In genomic region chr19:10766049-10766623, GRCh38 we compare ENCODE assay signal across 15 cellular contexts. TPM values are rescaled to one million over a fixed set of nuclear protein-coding genes. Genes with fewer than 3 reads are reported as not detected.
A peak's percentile ranks its signal among the peaks of the same experiment; 100 is the strongest.
DNase-seq lines count a peak whose midpoint lies in the region; ATAC-seq and TF ChIP-seq lines count a peak whose summit lies in the region.
"Had no signal": no experiment of that assay in that cellular context is flagged by ENCODE, and none has a peak within 500 bp of the region (broad histone marks: within the 10 kb centered on the region; RNA-seq: fewer than 3 reads in every experiment).

No MANE protein-coding gene starts in this region.

- H2AK5ac ChIP-seq in mesenchymal stem cell (ENCODE audit: low read length, severe bottlenecking) = peak overlapping the region; percentile 82

- H3K27ac Mint-ChIP-seq in activated CD4-positive, alpha-beta memory T cell treated with anti-CD3 and anti-CD28 coated beads, Interleukin-2, amount 10 ng/mL, durations not matched to agents 7 days and 5 days = peak overlapping the region; percentile 40
- H3K27ac Mint-ChIP-seq in activated CD4-positive, alpha-beta memory T cell treated with anti-CD3 and anti-CD28 coated beads for 36 hours = no peak overlapping the region
- H3K27ac Mint-ChIP-seq in HFFc6 = no peak overlapping the region
- H3K27ac Mint-ChIP-seq: GM23338 had no signal

- peaks cover 38% of the 10 kb centered on the region for H3K36me3 Mint-ChIP-seq in activated CD4-positive, alpha-beta memory T cell treated with anti-CD3 and anti-CD28 coated beads, Interleukin-2, amount 10 ng/mL, durations not matched to agents 7 days and 5 days (ENCODE audit: low read depth)
- H3K36me3 Mint-ChIP-seq in activated CD4-positive, alpha-beta memory T cell treated with anti-CD3 and anti-CD28 coated beads for 36 hours = peaks cover 17% of the 10 kb centered on the region
- peaks cover 18% of the 10 kb centered on the region for H3K36me3 Mint-ChIP-seq in HFFc6 (ENCODE audit: low read depth)

- CTCF ChIA-PET in activated CD4-positive, alpha-beta memory T cell treated with anti-CD3 and anti-CD28 coated beads, Interleukin-2, amount 10 ng/mL, durations not matched to agents 7 days and 5 days (lab: Charles Lee) = interaction anchor here (0.6 to 1.1 kb wide), 2 partner anchors 48 to 119 kb away, joined by 3 to 4 read pairs; partner anchors contain the start of gene DNM2
- CTCF ChIA-PET in activated CD4-positive, alpha-beta memory T cell treated with anti-CD3 and anti-CD28 coated beads for 36 hours (lab: Charles Lee) = interaction anchor here (1.0 kb wide), 1 partner anchor 49 kb away, joined by 3 read pairs; no protein-coding TSS in a partner anchor

- no peak overlapping the region for H3K18ac ChIP-seq in mesenchymal stem cell (ENCODE audit: low read depth in 1 of 2, low read length in 2 of 2)

- H3K4me3 Mint-ChIP-seq in activated CD4-positive, alpha-beta memory T cell treated with anti-CD3 and anti-CD28 coated beads, Interleukin-2, amount 10 ng/mL, durations not matched to agents 7 days and 5 days = no peak overlapping the region
- no peak overlapping the region for H3K4me3 Mint-ChIP-seq in activated CD4-positive, alpha-beta memory T cell treated with anti-CD3 and anti-CD28 coated beads for 36 hours
- H3K4me3 Mint-ChIP-seq in HFFc6 = no peak overlapping the region
- H3K4me3 Mint-ChIP-seq: GM23338 had no signal

- H2BK5ac ChIP-seq in mesenchymal stem cell (ENCODE audit: low read depth, low read length, poor library complexity, severe bottlenecking) = no peak overlapping the region

- 45 to 52% methylated on average over 8 to 9 of the region's 9 CpGs for WGBS in body of pancreas, 2 donors
- WGBS in mesenchymal stem cell = 96% methylated on average over 9 of the region's 9 CpGs
- 88% methylated on average over 9 of the region's 9 CpGs for WGBS in suprapubic skin

- POLR2A ChIA-PET in activated CD4-positive, alpha-beta memory T cell treated with anti-CD3 and anti-CD28 coated beads, Interleukin-2, amount 10 ng/mL, durations not matched to agents 7 days and 5 days (lab: Charles Lee) = interaction anchor here (0.6 to 1.3 kb wide), 2 partner anchors 13 to 45 kb away, joined by 3 read pairs; no protein-coding TSS in a partner anchor
- POLR2A ChIA-PET in activated CD4-positive, alpha-beta memory T cell treated with anti-CD3 and anti-CD28 coated beads for 36 hours (lab: Charles Lee) = no interaction called here

- peaks cover 60% of the 10 kb centered on the region for H3K79me1 ChIP-seq in mesenchymal stem cell (replicated peaks; ENCODE audit: low read length, poor library complexity, severe bottlenecking)

- peak overlapping the region in 1 of 2 experiments; percentile 6 for H2BK12ac ChIP-seq in mesenchymal stem cell (ENCODE audit: low read length in 2 of 2)

- ATAC-seq in body of pancreas = no peak
- ATAC-seq: GM23338 had no signal

- H3K9me3 Mint-ChIP-seq in activated CD4-positive, alpha-beta memory T cell treated with anti-CD3 and anti-CD28 coated beads, Interleukin-2, amount 10 ng/mL, durations not matched to agents 7 days and 5 days = no peaks in the 10 kb centered on the region
- no peaks in the 10 kb centered on the region for H3K9me3 Mint-ChIP-seq in activated CD4-positive, alpha-beta memory T cell treated with anti-CD3 and anti-CD28 coated beads for 36 hours
- no peaks in the 10 kb centered on the region for H3K9me3 Mint-ChIP-seq in HFFc6
- H3K9me3 Mint-ChIP-seq: GM23338 had no signal

- intact Hi-C loops in activated CD4-positive, alpha-beta memory T cell treated with anti-CD3 and anti-CD28 coated beads for 36 hours (cut with micrococcal nuclease) = no loop called here
- intact Hi-C loops in body of pancreas (cut with DNase I) = loop anchor here (10.0 kb wide), 1 partner anchor 51 kb away; the partner anchor contains the start of gene DNM2

- no peak overlapping the region for H2BK15ac ChIP-seq in mesenchymal stem cell (ENCODE audit: low read depth, poor library complexity, severe bottlenecking)

- no peak overlapping the region for H3K4ac ChIP-seq in mesenchymal stem cell (ENCODE audit: low read depth in 1 of 2, low read length in 2 of 2)

- no peaks in the 10 kb centered on the region for H3K9me3 ChIP-seq in body of pancreas
- no peaks in the 10 kb centered on the region for H3K9me3 ChIP-seq in mesenchymal stem cell (ENCODE audit: control insufficient read depth, low read length)
- no peaks in the 10 kb centered on the region for H3K9me3 ChIP-seq in suprapubic skin

- H3K27ac ChIP-seq in body of pancreas (peak overlapping the region; percentile 18 to 75 (median 66)), mesenchymal stem cell (ENCODE audit: low read length, poor library complexity, severe bottlenecking) (no peak overlapping the region), suprapubic skin (peak overlapping the region; percentile 52)
- H3K27ac ChIP-seq: WERI-Rb-1 had no signal

- H3K14ac ChIP-seq in mesenchymal stem cell (ENCODE audit: low read length in 2 of 2) = no peak overlapping the region

- H3K27me3 Mint-ChIP-seq in activated CD4-positive, alpha-beta memory T cell treated with anti-CD3 and anti-CD28 coated beads, Interleukin-2, amount 10 ng/mL, durations not matched to agents 7 days and 5 days = no peaks in the 10 kb centered on the region
- no peaks in the 10 kb centered on the region for H3K27me3 Mint-ChIP-seq in activated CD4-positive, alpha-beta memory T cell treated with anti-CD3 and anti-CD28 coated beads for 36 hours
- H3K27me3 Mint-ChIP-seq in HFFc6 (ENCODE audit: insufficient read depth) = no peaks in the 10 kb centered on the region; the same call in none of the 2 replicates

- H3K4me2 ChIP-seq in mesenchymal stem cell (ENCODE audit: low read length, poor library complexity, severe bottlenecking) = no peak overlapping the region
- H3K4me2 ChIP-seq: GM23338 had no signal

- DNase-seq in activated CD4-positive, alpha-beta memory T cell treated with anti-CD3 and anti-CD28 coated beads, Interleukin-2, amount 10 ng/mL, durations not matched to agents 7 days and 5 days = no peak
- DNase-seq in activated CD4-positive, alpha-beta memory T cell treated with anti-CD3 and anti-CD28 coated beads for 36 hours = no peak
- DNase-seq in body of pancreas (peak in 3 of 4 donors; percentile 40 to 66 (median 51)), mesenchymal stem cell (no peak), suprapubic skin (ENCODE audit: low spot score in 2 of 2) (no peak), midbrain (lab: John Stamatoyannopoulos, UW) (no peak), HFFc6 (no peak)
- no peak for DNase-seq in stimulated activated CD4-positive, alpha-beta T cell treated with anti-CD3 and anti-CD28 coated beads, Interleukin-4, amount 100 ng/mL, for 4 hours
- DNase-seq: activated T-cell treated with anti-CD3 and anti-CD28 coated beads, Interleukin-2, amount 50 U/mL, for 48 hours; DMS153; NCI-H526; SHP77 treated with DMSO at 0.1 percent for 48 hours; stimulated activated CD4-positive, alpha-beta T cell treated with anti-CD3 and anti-CD28 coated beads, Interleukin-2, amount 100 ng/mL, for 48 hours; WERI-Rb-1 had no signal

- TF ChIP-seq CTCF in body of pancreas (IDR thresholded peaks at IDR 0.05) (no peak), suprapubic skin (IDR thresholded peaks at IDR 0.05) (no peak), HFFc6 (IDR thresholded peaks at IDR 0.05) (no peak)

- no peak for TF ChIP-seq POLR2A in body of pancreas (IDR thresholded peaks at IDR 0.05)
- TF ChIP-seq POLR2A in suprapubic skin (IDR thresholded peaks at IDR 0.05) = no peak

- H3K9ac ChIP-seq in mesenchymal stem cell (ENCODE audit: low read length) = peak overlapping the region; percentile 71

- no peak overlapping the region for H2AFZ ChIP-seq in mesenchymal stem cell (ENCODE audit: low read depth, low read length)
- H2AFZ ChIP-seq: GM23338 had no signal

- H3K36me3 ChIP-seq in body of pancreas (replicated peaks in 1 of 2; ENCODE audit: insufficient read depth in 1 of 2, low read depth in 2 of 2) = peaks cover 0 to 2% of the 10 kb centered on the region in 2 donors
- H3K36me3 ChIP-seq in mesenchymal stem cell (ENCODE audit: control insufficient read depth in 1 of 2, insufficient read depth in 2 of 2, low read depth in 1 of 2, low read length in 2 of 2) = peaks cover 42 to 48% of the 10 kb centered on the region in 2 experiments
- H3K36me3 ChIP-seq in suprapubic skin = peaks cover 18% of the 10 kb centered on the region

- peak overlapping the region; percentile 19 for H4K91ac ChIP-seq in mesenchymal stem cell (ENCODE audit: low read length)

- H3K27me3 ChIP-seq in body of pancreas = no peaks in the 10 kb centered on the region
- H3K27me3 ChIP-seq in mesenchymal stem cell (ENCODE audit: control insufficient read depth in 1 of 2, insufficient read depth in 1 of 2, low read length in 2 of 2) = no peaks in the 10 kb centered on the region
- no peaks in the 10 kb centered on the region for H3K27me3 ChIP-seq in suprapubic skin

- peaks cover 72% of the 10 kb centered on the region for H3K4me1 Mint-ChIP-seq in activated CD4-positive, alpha-beta memory T cell treated with anti-CD3 and anti-CD28 coated beads, Interleukin-2, amount 10 ng/mL, durations not matched to agents 7 days and 5 days
- H3K4me1 Mint-ChIP-seq in activated CD4-positive, alpha-beta memory T cell treated with anti-CD3 and anti-CD28 coated beads for 36 hours (ENCODE audit: low read depth) = peaks cover 54% of the 10 kb centered on the region
- peaks cover 14% of the 10 kb centered on the region for H3K4me1 Mint-ChIP-seq in HFFc6 (ENCODE audit: low read depth)

- TF ChIP-seq EP300 in suprapubic skin (IDR thresholded peaks at IDR 0.05) = no peak

- H3K4me1 ChIP-seq in body of pancreas = peaks cover 82% of the 10 kb centered on the region
- H3K4me1 ChIP-seq in mesenchymal stem cell (ENCODE audit: control insufficient read depth, insufficient read depth, low read depth, low read length) = peaks cover 81% of the 10 kb centered on the region
- peaks cover 75% of the 10 kb centered on the region for H3K4me1 ChIP-seq in suprapubic skin

- H3K4me3 ChIP-seq in body of pancreas = no peak overlapping the region
- H3K4me3 ChIP-seq in mesenchymal stem cell (ENCODE audit: insufficient read depth in 1 of 2, low read depth in 1 of 2, low read length in 2 of 2) = no peak overlapping the region
- H3K4me3 ChIP-seq in suprapubic skin = no peak overlapping the region
- H3K4me3 ChIP-seq: GM23338 had no signal

- no peak overlapping the region for H4K8ac ChIP-seq in mesenchymal stem cell (ENCODE audit: low read length)

- no peak overlapping the region for H3K23ac ChIP-seq in mesenchymal stem cell (ENCODE audit: low read length in 2 of 2)

- H2BK120ac ChIP-seq in mesenchymal stem cell (ENCODE audit: low read depth, low read length) = no peak overlapping the region

RNA-seq across cellular contexts. Expression of gene DNM2, which starts 48.3 kb away (rescaled TPM):
- 100 to 1,000 TPM; 277 to 288 TPM for total RNA-seq in activated CD4-positive, alpha-beta memory T cell treated with anti-CD3 and anti-CD28 coated beads, Interleukin-2, amount 10 ng/mL, durations not matched to agents 7 days and 5 days
- 100 to 1,000 TPM; 171 to 173 TPM for total RNA-seq in activated CD4-positive, alpha-beta memory T cell treated with anti-CD3 and anti-CD28 coated beads for 36 hours
- total RNA-seq in body of pancreas = 100 to 1,000 TPM in 1 of 2 donors, 10 to 100 TPM in 1; 98.6 to 158 TPM
- 71.1 TPM for polyA plus RNA-seq in mesenchymal stem cell (2013, experiment 1 of 2)
- 70.3 TPM for polyA plus RNA-seq in mesenchymal stem cell (2013, experiment 2 of 2)
- total RNA-seq in suprapubic skin = 100 to 1,000 TPM; 135 to 322 (median 173) TPM
- total RNA-seq in HFFc6 (2021; fragmentation: NEBNext Ultra II Directional; extraction: Animal tissue kit (Norgen Biotek cat#: 25700)) = 100 to 1,000 TPM in 1 of 6 experiments, 10 to 100 TPM in 5; 91.5 to 122 (median 99.5) TPM

Comparison
In these comparisons a context has a peak if more than half of its experiments do, and no peak if none do; other contexts are left out.
1. DNase-seq: peak in body of pancreas (3 of 4); none in activated CD4-positive, alpha-beta memory T cell treated with anti-CD3 and anti-CD28 coated beads, Interleukin-2, amount 10 ng/mL, durations not matched to agents 7 days and 5 days (single experiment), activated CD4-positive, alpha-beta memory T cell treated with anti-CD3 and anti-CD28 coated beads for 36 hours (single experiment), mesenchymal stem cell (single experiment), suprapubic skin (0 of 2), midbrain (single experiment), stimulated activated CD4-positive, alpha-beta T cell treated with anti-CD3 and anti-CD28 coated beads, Interleukin-4, amount 100 ng/mL, for 4 hours (0 of 2) and HFFc6 (single experiment).